Comparison of ENCODE assay signal across 23 cellular contexts in genomic region chr1:81809808-81810207, GRCh38. TPM values are rescaled to one million over a fixed set of nuclear protein-coding genes. Genes with fewer than 3 reads are reported as not detected.
DNase-seq lines count a peak whose midpoint lies in the region; ATAC-seq, FAIRE-seq and TF ChIP-seq lines count a peak whose summit lies in the region.
"Had no signal": no experiment of that assay in that cellular context is flagged by ENCODE, and none has a peak within 500 bp of the region (broad histone marks: within the 10 kb centered on the region; RNA-seq: fewer than 3 reads in every experiment).

No MANE protein-coding gene starts in this region.

- no peak overlapping the region for H2AFZ ChIP-seq in GM12878 (ENCODE audit: control insufficient read depth, low read depth, low read length)

- ATAC-seq in GM12878, result peak; percentile 33
- ATAC-seq: A549, PC-3 had no signal

- intact Hi-C loops in GM12878 (cut with micrococcal nuclease; ENCODE audit: unreplicated experiment), result loop anchor here (10.0 kb wide), 1 partner anchor 395 kb away; no protein-coding TSS in a partner anchor

- FAIRE-seq in GM12878 (lab: Jason Lieb, UNC), result no peak
- FAIRE-seq: A549 had no signal

- no peak overlapping the region for H3K9ac ChIP-seq in GM12878 (ENCODE audit: control insufficient read depth, insufficient read depth, low read length)
- H3K9ac ChIP-seq: KMS-11 had no signal

- WGBS in GM12878 (ENCODE audit: insufficient coverage, insufficient replicate concordance, low lambda C conversion rate, missing lambda C conversion rate), result 80% methylated on average over 1 of the region's 1 CpG

- H3K9me3 ChIP-seq in GM12878 (replicated peaks; ENCODE audit: control insufficient read depth, insufficient read depth, low read length), result no peaks in the 10 kb centered on the region
- H3K9me3 ChIP-seq: A549, Caco-2 had no signal

- in situ Hi-C loops in GM12878 (cut with MboI), result no loop called here

- no peak overlapping the region for H3K4me3 ChIP-seq in GM12878
- H3K4me3 ChIP-seq: A549 had no signal

- no TSS peak for BruUV-seq in GM12878 (replicated peaks; lab: Mats Ljungman, UMichigan)

- H3K4me1 ChIP-seq in GM12878 (ENCODE audit: control insufficient read depth, insufficient read depth, low read length), result no peaks in the 10 kb centered on the region
- H3K4me1 ChIP-seq: Caco-2 had no signal

- SMC1A ChIA-PET in GM12878 (lab: Charles Lee; ENCODE audit: uncharacterized antibody, unreplicated experiment), result interaction anchor here (1.5 kb wide), 1 partner anchor 260 kb away, joined by 4 read pairs; no protein-coding TSS in a partner anchor

- no peak for TF ChIP-seq POLR2A in GM12878 (IDR thresholded peaks at IDR 0.05; ENCODE audit: low read depth, low read length)

- DNase-seq in NCI-H82 (lab: John Stamatoyannopoulos, UW), result peak; percentile 4
- DNase-seq in NCI-H82 treated with DMSO at 0.1 percent for 48 hours (lab: John Stamatoyannopoulos, UW; ENCODE audit: unreplicated experiment), result no peak
- no peak for DNase-seq in HEK293T (ENCODE audit: extremely low spot score)
- DNase-seq in GM12878 (ENCODE audit: low read depth, low spot score), result no peak
- DNase-seq in superior temporal gyrus (ENCODE audit: extremely low spot score), result peak; percentile 8
- no peak for DNase-seq in occipital lobe (lab: John Stamatoyannopoulos, UW)
- no peak for DNase-seq in iPS-NIHi11 (ENCODE audit: low spot score)
- DNase-seq: Caco-2; CD4-positive, alpha-beta T cell; DMS153; GF-D8; H9; MV-4-11; NCI-H146; NCI-H2029 treated with DMSO at 0.1 percent for 48 hours; NCI-H524 treated with DMSO at 0.1 percent for 48 hours; PC-3; SIG-M5 had no signal

- RAD21 ChIA-PET in GM12878 (lab: Charles Lee; ENCODE audit: unreplicated experiment), result no interaction called here

- H3K36me3 ChIP-seq in GM12878 (ENCODE audit: control insufficient read depth in 2 of 2, insufficient read depth in 2 of 2, low read length in 1 of 2), result no peaks in the 10 kb centered on the region

- H3K27me3 ChIP-seq in GM12878 (replicated peaks in 1 of 2; ENCODE audit: control insufficient read depth in 2 of 2, insufficient read depth in 2 of 2, low read length in 1 of 2), result no peaks in the 10 kb centered on the region

- POLR2A ChIA-PET in HEK293T (lab: Yijun Ruan, JAX), result interaction anchor here (1.0 kb wide), 1 partner anchor 9 kb away, joined by 4 read pairs; no protein-coding TSS in a partner anchor
- POLR2A ChIA-PET in GM12878 (lab: Charles Lee), result no interaction called here

- no peaks in the 10 kb centered on the region for H3K79me2 ChIP-seq in GM12878 (ENCODE audit: control insufficient read depth, insufficient read depth, low read length)

- H3K27ac ChIP-seq in GM12878 (ENCODE audit: control insufficient read depth, insufficient read depth), result no peak overlapping the region
- H3K27ac ChIP-seq: HL-60, KMS-11, RWPE1 had no signal

- TF ChIP-seq EP300 in GM12878 (IDR thresholded peaks at IDR 0.05; ENCODE audit: borderline replicate concordance in 1 of 2, control insufficient read depth in 1 of 2, low read depth in 2 of 2, low read length in 2 of 2), result no peak

- no peak overlapping the region for H3K4me2 ChIP-seq in GM12878 (ENCODE audit: control insufficient read depth, insufficient read depth)
- H3K4me2 ChIP-seq: KMS-11 had no signal

- CTCF ChIA-PET in HEK293T (lab: Yijun Ruan, JAX) (no interaction called here), GM12878 (lab: Yijun Ruan, JAX) (no interaction called here)

- no peak for TF ChIP-seq RAD21 in GM12878 (IDR thresholded peaks at IDR 0.05; ENCODE audit: insufficient read depth, low read depth, low read length)

- H4K20me1 ChIP-seq in GM12878 (ENCODE audit: control insufficient read depth, insufficient read depth), result no peaks in the 10 kb centered on the region

- TF ChIP-seq CTCF in GM12878 (IDR thresholded peaks at IDR 0.05 in 2 of 3, conservative IDR thresholded peaks at IDR 0.05 in 1 of 3; ENCODE audit: control insufficient read depth in 2 of 3, extremely low read depth in 1 of 3, insufficient read depth in 1 of 3, low read depth in 3 of 3, low read length in 3 of 3), result no peak

TF ChIP-seq in HEK293T, 16 proteins besides CTCF, POLR2A, EP300 and RAD21:
- TF ChIP-seq LEF1 (IDR thresholded peaks at IDR 0.05; ENCODE audit: borderline replicate concordance), result no peak
- TF ChIP-seq CTBP1 (IDR thresholded peaks at IDR 0.05; ENCODE audit: borderline replicate concordance), result peak; percentile 59; the same call in 1 of the 2 replicates
- peak; percentile 90 for TF ChIP-seq PKNOX1 (IDR thresholded peaks at IDR 0.05)

TF ChIP-seq in GM12878, 131 proteins besides CTCF, POLR2A, EP300 and RAD21:
- TF ChIP-seq IRF5 (IDR thresholded peaks at IDR 0.05; ENCODE audit: borderline replicate concordance) (no peak), SUPT20H (IDR thresholded peaks at IDR 0.05; ENCODE audit: borderline replicate concordance, control insufficient read depth, low read depth, low read length) (no peak), NR2C2 (IDR thresholded peaks at IDR 0.05; ENCODE audit: borderline replicate concordance, control insufficient read depth, insufficient read length, low read depth) (no peak), SIN3A (IDR thresholded peaks at IDR 0.05; ENCODE audit: low read depth, low read length) (no peak), CBX3 (IDR thresholded peaks at IDR 0.05; ENCODE audit: borderline replicate concordance, low read depth) (no peak), CHD1 (IDR thresholded peaks at IDR 0.05; ENCODE audit: low read depth, low read length) (no peak), ATF2 (IDR thresholded peaks at IDR 0.05; ENCODE audit: low read length) (no peak), ZNF384 (IDR thresholded peaks at IDR 0.05; ENCODE audit: borderline replicate concordance, low read depth, low read length) (no peak), CBX5 (IDR thresholded peaks at IDR 0.05; ENCODE audit: low read depth) (no peak), ZSCAN29 (IDR thresholded peaks at IDR 0.05) (no peak), RELA (IDR thresholded peaks at IDR 0.05; ENCODE audit: borderline replicate concordance, partially characterized antibody) (no peak), TAF1 (IDR thresholded peaks at IDR 0.05; ENCODE audit: borderline replicate concordance, low read depth, low read length) (no peak), NFXL1 (IDR thresholded peaks at IDR 0.05; ENCODE audit: borderline replicate concordance) (no peak), ZNF274 (IDR thresholded peaks at IDR 0.05; ENCODE audit: insufficient read depth, insufficient read length) (no peak), NR2F1 (conservative IDR thresholded peaks at IDR 0.05) (no peak), STAT3 (IDR thresholded peaks at IDR 0.05; ENCODE audit: low read depth, low read length) (no peak), IKZF2 (IDR thresholded peaks at IDR 0.05) (no peak)

RNA-seq across cellular contexts. Expression of gene ADGRL2, which starts 9.1 kb away (rescaled TPM):
- 4.3 and 5.3 TPM in 2 replicates for total RNA-seq in GM12878 (2013; cell fraction: nucleolus; rRNA removed)
- total RNA-seq in GM12878 (2014; rRNA removed) (0.17 and 0.82 TPM in 2 replicates), GM12878 (2014; rRNA removed; fragmentation: Illumina TruSeq; extraction: Trizol) (0.22 and 0.46 TPM in 2 replicates), GM12878 (2021) (0.43 and 0.51 TPM in 2 replicates), occipital lobe (130 TPM)
- not detected for polyA plus RNA-seq in GM12878 (2011; ENCODE audit: low read depth)
- polyA plus RNA-seq in GM12878 (2011; rRNA removed) (13.6 and 15.0 TPM in 2 replicates), GM12878 (2014; fragmentation: Illumina TruSeq; extraction: Trizol) (0.26 and 0.27 TPM in 2 replicates), GM12878 (2014; fragmentation: Nextera tagmentation; extraction: Ambion mirVana) (under 1 TPM; 0.03 to 0.18 TPM), GM12878 (2014; rRNA removed) (0.16 and 0.17 TPM in 2 replicates), GM12878 (2016; fragmentation: Nextera tagmentation; extraction: Ambion mirVana) (under 1 TPM; 0.20 to 0.53 TPM)
- 9.3 and 9.6 TPM in 2 replicates for polyA plus RNA-seq in GM12878 (2011; cell fraction: cytosol; rRNA removed)
- polyA plus RNA-seq in GM12878 (2011; cell fraction: nucleus; rRNA removed), result 12.5 and 23.8 TPM in 2 replicates
- polyA plus RNA-seq in GM12878 (2012), result 0.21 TPM in 1 of 2 replicates, not detected in the other
- 27.7 and 57.0 TPM in 2 replicates for polyA minus RNA-seq in GM12878 (2011; rRNA and poly(A)+ RNA removed)
- 8.0 and 8.8 TPM in 2 replicates for polyA minus RNA-seq in GM12878 (2011; cell fraction: cytosol; rRNA and poly(A)+ RNA removed)
- 29.5 and 30.4 TPM in 2 replicates for polyA minus RNA-seq in GM12878 (2011; cell fraction: nucleus; rRNA and poly(A)+ RNA removed)
- total RNA-seq: CD4-positive, alpha-beta T cell; T-helper 1 cell treated with Interleukin-12 subunit alpha and Interleukin-12 subunit beta and Interleukin-4 antibody, amounts not matched to agents 30 ng/mL and 1 ng/mL, for 36 hours had no signal

Comparison
In these comparisons a context has a peak if more than half of its experiments do, and no peak if none do; other contexts are left out.
1. DNase-seq: peak in NCI-H82 (single experiment) and superior temporal gyrus (single experiment); none in NCI-H82 treated with DMSO at 0.1 percent for 48 hours (single experiment), HEK293T (single experiment), GM12878 (single experiment), occipital lobe (single experiment) and iPS-NIHi11 (single experiment).
2. RNA of gene ADGRL2, which starts 9.1 kb away (total RNA-seq): 130 TPM in occipital lobe (single experiment); 0.17 to 5.3 TPM in GM12878; every median in the first group is over 10 times any median in the second.